ENCODE assay signal across 11 cellular contexts in genomic region chr2:36549063-36549662, GRCh38. TPM values are rescaled to one million over a fixed set of nuclear protein-coding genes. Genes with fewer than 3 reads are reported as not detected.
DNase-seq lines count a peak whose midpoint lies in the region; ATAC-seq, FAIRE-seq and TF ChIP-seq lines count a peak whose summit lies in the region.
"Had no signal": no experiment of that assay in that cellular context is flagged by ENCODE, and none has a peak within 500 bp of the region (broad histone marks: within the 10 kb centered on the region; RNA-seq: fewer than 3 reads in every experiment).

No MANE protein-coding gene starts in this region.

- DNase-seq in H54 (ENCODE audit: insufficient read length, low spot score) = no peak
- DNase-seq in ascending aorta (ENCODE audit: low spot score in 2 of 2) = no peak
- no peak for DNase-seq in lower lobe of right lung
- no peak for DNase-seq in NCI-H128 (lab: John Stamatoyannopoulos, UW; ENCODE audit: unreplicated experiment)
- DNase-seq in stimulated activated CD4-positive, alpha-beta T cell treated with anti-CD3 and anti-CD28 coated beads, Interleukin-4, amount 100 ng/mL, for 1 hour = no peak
- DNase-seq: activated gamma-delta T cell, NCI-H1092 treated with DMSO at 0.1 percent for 48 hours had no signal

- intact Hi-C loops in ascending aorta (cut with DNase I) = loop anchor here (5.0 kb wide), 1 partner anchor 47 kb away; no protein-coding TSS in a partner anchor
- intact Hi-C loops in lower lobe of right lung (cut with DNase I) = no loop called here

- H3K79me2 ChIP-seq in ACC112 (ENCODE audit: control insufficient read depth, insufficient read depth, low read length, unreplicated experiment) = peaks cover 5% of the 10 kb centered on the region

- peaks cover 55% of the 10 kb centered on the region for H3K4me1 ChIP-seq in ACC112 (ENCODE audit: control insufficient read depth, insufficient read depth, low read length, unreplicated experiment)
- no peaks in the 10 kb centered on the region for H3K4me1 ChIP-seq in ascending aorta
- H3K4me1 ChIP-seq in lower lobe of right lung = no peaks in the 10 kb centered on the region

- TF ChIP-seq POLR2A in H54 (IDR thresholded peaks at IDR 0.05; ENCODE audit: low read depth, low read length) = no peak

- H3K27ac ChIP-seq in ACC112 (ENCODE audit: low read depth, low read length) = peak overlapping the region; percentile 30
- peak overlapping the region; percentile 37 to 62 for H3K27ac ChIP-seq in ascending aorta
- H3K27ac ChIP-seq in lower lobe of right lung = peak overlapping the region; percentile 46
- H3K27ac ChIP-seq: HL-60 had no signal

- FAIRE-seq in H54 (lab: Jason Lieb, UNC) = peak; percentile 38

- TF ChIP-seq CTCF in ascending aorta (IDR thresholded peaks at IDR 0.05) = no peak
- no peak for TF ChIP-seq CTCF in lower lobe of right lung (IDR thresholded peaks at IDR 0.05)

- H3K9me3 ChIP-seq in ascending aorta (no peaks in the 10 kb centered on the region), lower lobe of right lung (no peaks in the 10 kb centered on the region)

- ATAC-seq in lower lobe of right lung (no peak), HG02678 (IDR thresholded peaks at IDR 0.05; ENCODE audit: unreplicated experiment) (no peak), HG03196 (IDR thresholded peaks at IDR 0.05; ENCODE audit: unreplicated experiment) (no peak)

- no peak overlapping the region for H3K4me3 ChIP-seq in ACC112 (ENCODE audit: low read depth, low read length)
- H3K4me3 ChIP-seq in ascending aorta = no peak overlapping the region
- no peak overlapping the region for H3K4me3 ChIP-seq in lower lobe of right lung

- H3K27me3 ChIP-seq in ACC112 (ENCODE audit: insufficient read depth, low read length) (no peaks in the 10 kb centered on the region), ascending aorta (no peaks in the 10 kb centered on the region), lower lobe of right lung (ENCODE audit: low read depth) (no peaks in the 10 kb centered on the region)

- peaks cover 74% of the 10 kb centered on the region for H3K36me3 ChIP-seq in ACC112 (ENCODE audit: insufficient read depth, low read length)
- peaks cover 47 to 59% of the 10 kb centered on the region in 2 donors for H3K36me3 ChIP-seq in ascending aorta
- H3K36me3 ChIP-seq in lower lobe of right lung = peaks cover 96% of the 10 kb centered on the region

- H2AFZ ChIP-seq in ACC112 (ENCODE audit: low read length, unreplicated experiment) = no peak overlapping the region

RNA-seq across cellular contexts. Expression of gene FEZ2, which starts 48.8 kb away (rescaled TPM):
- total RNA-seq in ascending aorta (31.8 TPM), lower lobe of right lung (44.0 TPM)
